In the genomic region with DNA sequence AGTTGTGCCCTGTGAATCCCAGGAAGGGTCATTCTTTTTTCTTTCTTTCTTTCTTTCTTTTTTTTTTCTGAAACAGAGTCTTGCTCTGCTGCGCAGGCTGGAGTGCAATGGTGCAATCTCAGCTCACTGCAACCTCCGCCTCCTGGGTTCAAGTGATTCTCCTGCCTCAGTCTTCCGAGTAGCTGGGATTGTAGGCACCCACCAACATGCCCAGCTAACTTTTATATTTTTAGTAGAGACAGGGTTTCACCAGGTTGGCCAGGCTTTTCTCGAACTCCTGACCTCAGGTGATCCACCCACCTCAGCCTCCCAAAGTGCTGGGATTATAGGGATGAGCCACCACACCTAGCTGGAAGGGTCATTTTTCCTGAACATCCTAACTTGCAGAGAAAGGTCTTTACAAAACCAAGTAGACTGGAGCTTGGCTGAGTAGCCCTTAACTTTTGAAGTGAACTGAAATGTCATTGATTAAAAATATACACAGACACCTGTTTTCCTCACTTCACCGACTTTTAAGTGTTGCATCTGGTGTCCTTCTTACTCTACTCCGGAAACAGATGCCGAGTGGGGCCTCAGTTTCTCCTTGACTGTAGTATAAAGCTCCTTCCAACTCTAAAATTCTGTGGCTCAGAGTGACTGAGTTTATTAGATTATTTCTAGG, we compare ENCODE assay signal across 7 cellular contexts. TPM values are rescaled to one million over a fixed set of nuclear protein-coding genes. Genes with fewer than 3 reads are reported as not detected.
DNase-seq lines count a peak whose midpoint lies in the region; ATAC-seq and TF ChIP-seq lines count a peak whose summit lies in the region.
"Not testable (repeated sequence)": the region's sequence is repeated elsewhere in the genome, so short reads cannot be mapped to it uniquely, and the experiment has no call there.

No MANE protein-coding gene starts in this region.

- POLR2A ChIA-PET in Caco-2 (lab: Charles Lee); RWPE1 (lab: Yijun Ruan, JAX; ENCODE audit: low non-redundant PET): not testable (repeated sequence)

- H3K27ac ChIP-seq in RWPE1 = peak overlapping the region; percentile 76
- H3K27ac ChIP-seq in endodermal cell (ENCODE audit: low read depth, low read length) = not testable (repeated sequence)

- not testable (repeated sequence) for BruUV-seq in Caco-2 (replicated peaks; lab: Mats Ljungman, UMichigan)

- not testable (repeated sequence) for DNase-seq in Caco-2; LNCaP clone FGC (ENCODE audit: low read depth); RWPE1 (ENCODE audit: low spot score); endodermal cell; memory B cell (ENCODE audit: low spot score in 2 of 2)
- DNase-seq in activated effector memory CD4-positive, alpha-beta T cell treated with anti-CD3 and anti-CD28 coated beads, Interleukin-2, amount 50 U/mL, for 16 hours = peak; percentile 6

- H3K4me1 Mint-ChIP-seq in Caco-2 (ENCODE audit: low read depth, unreplicated experiment) = peaks cover 37% of the 10 kb centered on the region
- H3K4me1 Mint-ChIP-seq in endodermal cell = not testable (repeated sequence)
- H3K4me1 Mint-ChIP-seq in memory B cell = peaks cover 46% of the 10 kb centered on the region
- H3K4me1 Mint-ChIP-seq in stimulated activated memory B cell treated with anti-CD40 and anti-IgM and Interleukin-4, amounts not matched to agents 10 μg/mL and 1 μg/mL and 100 μg/mL, for 72 hours = peaks cover 53% of the 10 kb centered on the region

- intact Hi-C loops in Caco-2 (cut with micrococcal nuclease; ENCODE audit: unreplicated experiment) = not testable (repeated sequence)

- not testable (repeated sequence) for H3K9me3 ChIP-seq in Caco-2; endodermal cell (ENCODE audit: control insufficient read depth, low read length)

- not testable (repeated sequence) for H3K27me3 Mint-ChIP-seq in Caco-2 (ENCODE audit: insufficient read depth, unreplicated experiment); memory B cell; stimulated activated memory B cell treated with anti-CD40 and anti-IgM and Interleukin-4, amounts not matched to agents 10 μg/mL and 1 μg/mL and 100 μg/mL, for 72 hours
- H3K27me3 Mint-ChIP-seq in endodermal cell (ENCODE audit: insufficient read depth) = peaks cover 15% of the 10 kb centered on the region

- not testable (repeated sequence) for H3K36me3 Mint-ChIP-seq in Caco-2 (ENCODE audit: insufficient read depth, unreplicated experiment); endodermal cell (ENCODE audit: low read depth); memory B cell; stimulated activated memory B cell treated with anti-CD40 and anti-IgM and Interleukin-4, amounts not matched to agents 10 μg/mL and 1 μg/mL and 100 μg/mL, for 72 hours

- ATAC-seq in memory B cell (ENCODE audit: low read depth) = peak; percentile 26
- ATAC-seq in stimulated activated memory B cell treated with anti-CD40 and anti-IgM and Interleukin-4, amounts not matched to agents 10 μg/mL and 1 μg/mL and 100 μg/mL, for 72 hours = peak; percentile 52

- not testable (repeated sequence) for H3K4me3 Mint-ChIP-seq in Caco-2 (ENCODE audit: unreplicated experiment); endodermal cell
- H3K4me3 Mint-ChIP-seq in memory B cell = peak overlapping the region; percentile 47
- peak overlapping the region; percentile 21 for H3K4me3 Mint-ChIP-seq in stimulated activated memory B cell treated with anti-CD40 and anti-IgM and Interleukin-4, amounts not matched to agents 10 μg/mL and 1 μg/mL and 100 μg/mL, for 72 hours

- CTCF ChIA-PET in Caco-2 (lab: Charles Lee) = interaction anchor here (0.5 kb wide), 1 partner anchor 33 kb away, joined by 3 read pairs; no protein-coding TSS in a partner anchor
- CTCF ChIA-PET in RWPE1 (lab: Yijun Ruan, JAX) = not testable (repeated sequence)

- H3K9me3 Mint-ChIP-seq in Caco-2 (ENCODE audit: unreplicated experiment); endodermal cell; memory B cell; stimulated activated memory B cell treated with anti-CD40 and anti-IgM and Interleukin-4, amounts not matched to agents 10 μg/mL and 1 μg/mL and 100 μg/mL, for 72 hours: not testable (repeated sequence)

- H3K4me1 ChIP-seq in Caco-2 = peaks cover 49% of the 10 kb centered on the region
- H3K4me1 ChIP-seq in endodermal cell (ENCODE audit: control insufficient read depth, insufficient read depth, low read length) = not testable (repeated sequence)

- H3K4me3 ChIP-seq in Caco-2 (ENCODE audit: low read depth, low read length); endodermal cell (ENCODE audit: low read length): not testable (repeated sequence)
- peak overlapping the region; percentile 31 for H3K4me3 ChIP-seq in LNCaP clone FGC (ENCODE audit: low read depth, low read length)

- H3K27me3 ChIP-seq in Caco-2 (replicated peaks; ENCODE audit: control insufficient read depth, insufficient read depth, low read length); endodermal cell (ENCODE audit: control insufficient read depth, insufficient read depth, low read length, poor library complexity, severe bottlenecking): not testable (repeated sequence)

- not testable (repeated sequence) for H3K36me3 ChIP-seq in Caco-2 (ENCODE audit: control insufficient read depth, insufficient read depth, low read length); endodermal cell (ENCODE audit: control insufficient read depth, insufficient read depth, low read length)

- WGBS in endodermal cell (ENCODE audit: insufficient coverage in 1 of 2, insufficient read length in 1 of 2), 2 experiments = 90 to 93% methylated on average over 5 to 7 of the region's 7 CpGs

- peak overlapping the region; percentile 51 for H3K27ac Mint-ChIP-seq in Caco-2 (ENCODE audit: unreplicated experiment)
- H3K27ac Mint-ChIP-seq in endodermal cell = not testable (repeated sequence)
- H3K27ac Mint-ChIP-seq in memory B cell = peak overlapping the region; percentile 19
- H3K27ac Mint-ChIP-seq in stimulated activated memory B cell treated with anti-CD40 and anti-IgM and Interleukin-4, amounts not matched to agents 10 μg/mL and 1 μg/mL and 100 μg/mL, for 72 hours = peak overlapping the region; percentile 88

- TF ChIP-seq CTCF in Caco-2 (IDR thresholded peaks at IDR 0.05; ENCODE audit: insufficient read depth in 1 of 2, low read depth in 1 of 2, low read length in 1 of 2, severe bottlenecking in 1 of 2, unreplicated experiment in 1 of 2); LNCaP clone FGC (IDR thresholded peaks at IDR 0.05; ENCODE audit: control insufficient read depth, extremely low read depth, insufficient read depth): not testable (repeated sequence)
- peak; percentile 36 for TF ChIP-seq CTCF in RWPE1 (conservative IDR thresholded peaks at IDR 0.05; ENCODE audit: low read depth)
- TF ChIP-seq CTCF in endodermal cell (conservative IDR thresholded peaks at IDR 0.05) = peak; percentile 8

- H3K9ac ChIP-seq in endodermal cell (ENCODE audit: extremely low read depth, low read length, poor library complexity, severe bottlenecking) = not testable (repeated sequence)

RNA-seq across cellular contexts. Expression of a gene that starts 6.4 kb away (rescaled TPM):
- 37.9 and 40.6 TPM in 2 replicates for total RNA-seq in Caco-2 (2022)
- total RNA-seq in endodermal cell = 10 to 100 TPM; 43.1 to 45.7 TPM
- polyA plus RNA-seq in endodermal cell (2013, experiment 1 of 2) = 27.9 TPM
- 24.7 TPM for polyA plus RNA-seq in endodermal cell (2013, experiment 2 of 2)

RNA-seq across cellular contexts. Expression of a gene that starts 39.2 kb away (rescaled TPM):
- total RNA-seq in Caco-2 (2022) = 0.56 and 0.73 TPM in 2 replicates
- under 1 TPM; 0.58 to 0.66 TPM for total RNA-seq in endodermal cell
- polyA plus RNA-seq in endodermal cell (2013, experiment 1 of 2) = 1.3 TPM
- polyA plus RNA-seq in endodermal cell (2013, experiment 2 of 2) = 1.5 TPM

RNA-seq across cellular contexts. Expression of a gene that starts 47.1 kb away (rescaled TPM):
- total RNA-seq in Caco-2 (2022) (65.6 and 74.0 TPM in 2 replicates), endodermal cell (10 to 100 TPM; 42.8 to 48.1 TPM)
- 18.1 TPM for polyA plus RNA-seq in endodermal cell (2013, experiment 1 of 2)
- polyA plus RNA-seq in endodermal cell (2013, experiment 2 of 2) = 18.8 TPM
